20 cellular contexts compared by ENCODE assay signal in the genomic region with DNA sequence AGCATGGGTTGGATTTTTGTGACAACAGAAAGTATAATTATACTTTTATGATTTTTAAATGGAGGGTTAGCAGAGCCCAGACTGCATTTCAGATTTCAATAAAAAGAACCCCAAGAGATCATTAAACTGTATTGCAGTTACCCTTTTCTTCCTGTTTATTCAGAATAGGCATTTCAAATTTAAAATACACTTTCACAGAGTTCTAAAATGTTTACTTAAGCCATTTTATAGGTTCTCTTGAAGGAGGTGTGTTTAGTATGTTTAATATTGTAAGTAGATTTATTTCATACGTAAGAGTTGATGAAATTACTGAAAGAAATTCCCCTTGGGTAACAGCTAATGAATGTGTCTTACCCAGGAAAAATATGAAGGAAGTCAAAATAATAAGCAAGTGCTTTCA.
"Had no signal": no experiment of that assay in that cellular context is flagged by ENCODE, and none has a peak within 500 bp of the region (broad histone marks: within the 10 kb centered on the region; RNA-seq: fewer than 3 reads in every experiment).

No MANE protein-coding gene starts in this region.

- H3K4me1 ChIP-seq: colonic mucosa, right atrium auricular region, thyroid gland had no signal

- DNase-seq: colonic mucosa; dermis blood vessel endothelial cell; effector CD4-positive, alpha-beta T cell; endodermal cell; erythroblast; foreskin keratinocyte; heart left ventricle; hippocampal formation; mammary epithelial cell; mucosa of descending colon; naive thymus-derived CD8-positive, alpha-beta T cell; ovary; sigmoid colon; small intestine; stimulated activated CD4-positive, alpha-beta T cell treated with anti-CD3 and anti-CD28 coated beads, Interleukin-12 subunit alpha, Interleukin-12 subunit beta, amount 100 ng/mL, for 4 hours; stimulated activated naive CD4-positive, alpha-beta T cell treated with Interleukin-2 at 50 U/mL for 16 hours; thyroid gland had no signal

- H3K4me3 ChIP-seq: colonic mucosa, heart left ventricle, mucosa of descending colon, ovary, right atrium auricular region, sigmoid colon, suprapubic skin, thyroid gland had no signal

- H3K9me3 ChIP-seq: colonic mucosa, heart left ventricle, mucosa of descending colon, neutrophil, ovary, right atrium auricular region, sigmoid colon, suprapubic skin, thyroid gland had no signal

- H3K36me3 ChIP-seq: ovary had no signal

- H3K27ac ChIP-seq: colonic mucosa, foreskin keratinocyte, neutrophil, ovary, right atrium auricular region, suprapubic skin, thyroid gland had no signal

- H3K27me3 ChIP-seq: colonic mucosa, foreskin keratinocyte, heart left ventricle, neutrophil, ovary, right atrium auricular region, sigmoid colon, suprapubic skin, thyroid gland had no signal

- ATAC-seq: foreskin keratinocyte; mucosa of descending colon; naive thymus-derived CD8-positive, alpha-beta T cell had no signal
